In the genomic region with DNA sequence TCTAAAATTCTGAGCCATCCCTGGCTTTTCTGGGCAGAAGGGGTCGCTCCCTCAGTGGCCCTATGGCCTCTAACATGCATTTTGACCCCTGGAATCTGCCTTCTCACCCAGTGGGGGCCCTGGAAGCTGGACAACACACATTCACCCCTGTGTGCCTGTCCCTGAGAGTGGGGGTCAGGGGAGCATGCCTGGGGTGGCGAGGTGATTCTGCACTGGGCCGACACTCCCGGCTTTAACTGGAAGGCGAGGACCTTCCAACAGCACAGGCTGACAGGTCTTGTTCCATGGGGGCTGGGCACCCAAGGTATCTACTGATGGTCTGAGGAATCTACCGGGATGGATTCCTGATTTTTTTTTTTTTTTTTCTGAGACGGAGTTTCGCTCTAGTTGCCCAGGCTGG, we compare ENCODE assay signal across 9 cellular contexts. TPM values are rescaled to one million over a fixed set of nuclear protein-coding genes. Genes with fewer than 3 reads are reported as not detected.
DNase-seq lines count a peak whose midpoint lies in the region; ATAC-seq and TF ChIP-seq lines count a peak whose summit lies in the region.
"Had no signal": no experiment of that assay in that cellular context is flagged by ENCODE, and none has a peak within 500 bp of the region (broad histone marks: within the 10 kb centered on the region; RNA-seq: fewer than 3 reads in every experiment).

No MANE protein-coding gene starts in this region.

- 53 to 63% methylated on average over 5 to 6 of the region's 8 CpGs for WGBS in esophagus squamous epithelium, 2 donors

- DNase-seq in CD14-positive monocyte (ENCODE audit: low spot score) (no peak), activated B cell treated with CpG ODN at 0.5 μM for 24 hours (no peak), esophagus squamous epithelium (lab: John Stamatoyannopoulos, UW) (no peak), NCI-H510A (lab: John Stamatoyannopoulos, UW) (no peak), DMS79 (lab: John Stamatoyannopoulos, UW) (no peak)
- no peak for DNase-seq in effector memory CD4-positive, alpha-beta T cell
- DNase-seq: NCI-H510A treated with DMSO at 0.1 percent for 48 hours had no signal

- peaks cover 0 to 2% (median 0%) of the 10 kb centered on the region in 3 donors for H3K27me3 Mint-ChIP-seq in CD14-positive monocyte (ENCODE audit: low read depth in 3 of 3)
- no peaks in the 10 kb centered on the region for H3K27me3 Mint-ChIP-seq in activated B cell treated with CpG ODN at 0.5 μM for 24 hours

- H3K36me3 Mint-ChIP-seq in CD14-positive monocyte (peaks cover 57 to 82% of the 10 kb centered on the region in 2 donors), activated B cell treated with CpG ODN at 0.5 μM for 24 hours (ENCODE audit: low read depth) (peaks cover 14% of the 10 kb centered on the region)

- intact Hi-C loops in CD14-positive monocyte (cut with micrococcal nuclease) = loop anchor here in 1 of 2 donors (5.0 kb wide), 1 partner anchor 85 kb away; no protein-coding TSS in a partner anchor
- intact Hi-C loops in activated B cell treated with CpG ODN at 0.5 μM for 24 hours (cut with micrococcal nuclease) = no loop called here
- intact Hi-C loops in esophagus squamous epithelium (cut with DNase I) = no loop called here

- H3K4me1 ChIP-seq in esophagus squamous epithelium (peaks cover 51 to 100% (median 87%) of the 10 kb centered on the region in 3 donors), skeletal muscle satellite cell (ENCODE audit: control insufficient read depth, insufficient read depth, low read length) (peaks cover 80% of the 10 kb centered on the region)
- peaks cover 22% of the 10 kb centered on the region for H3K4me1 ChIP-seq in effector memory CD4-positive, alpha-beta T cell (ENCODE audit: control insufficient read depth, insufficient read depth, low read length, poor library complexity, severe bottlenecking)

- peak overlapping the region; percentile 22 for H3K4me2 ChIP-seq in skeletal muscle satellite cell (ENCODE audit: low read length)

- H3K4me1 Mint-ChIP-seq in CD14-positive monocyte = peaks cover 82% of the 10 kb centered on the region
- H3K4me1 Mint-ChIP-seq in activated B cell treated with CpG ODN at 0.5 μM for 24 hours = peaks cover 46% of the 10 kb centered on the region

- peak overlapping the region; percentile 77 to 96 (median 94) for H3K27ac ChIP-seq in esophagus squamous epithelium
- H3K27ac ChIP-seq in effector memory CD4-positive, alpha-beta T cell (ENCODE audit: insufficient read depth, low read length, poor library complexity, severe bottlenecking) = no peak overlapping the region

- CTCF ChIA-PET in activated B cell treated with CpG ODN at 0.5 μM for 24 hours (lab: Charles Lee) = no interaction called here

- no peak for TF ChIP-seq POLR2A in esophagus squamous epithelium (IDR thresholded peaks at IDR 0.05)

- POLR2A ChIA-PET in activated B cell treated with CpG ODN at 0.5 μM for 24 hours (lab: Charles Lee) = interaction anchor here (0.8 to 1.6 kb wide), 2 partner anchors 9 to 11 kb away, joined by 5 read pairs; partner anchors contain the start of gene PPM1F

- TF ChIP-seq CTCF in CD14-positive monocyte (IDR thresholded peaks at IDR 0.05) (no peak), activated B cell treated with CpG ODN at 0.5 μM for 24 hours (IDR thresholded peaks at IDR 0.05) (no peak), esophagus squamous epithelium (IDR thresholded peaks at IDR 0.05) (no peak)

- H3K27ac Mint-ChIP-seq in CD14-positive monocyte (peak overlapping the region; percentile 97 to 100 (median 100)), activated B cell treated with CpG ODN at 0.5 μM for 24 hours (peak overlapping the region; percentile 30)

- H3K4me3 Mint-ChIP-seq in CD14-positive monocyte = peak overlapping the region; percentile 16 to 65
- no peak overlapping the region for H3K4me3 Mint-ChIP-seq in activated B cell treated with CpG ODN at 0.5 μM for 24 hours

- H3K36me3 ChIP-seq in esophagus squamous epithelium = peaks cover 18 to 55% (median 21%) of the 10 kb centered on the region in 3 donors
- H3K36me3 ChIP-seq in skeletal muscle satellite cell (ENCODE audit: insufficient read depth, low read length) = peaks cover 34% of the 10 kb centered on the region
- peaks cover 11% of the 10 kb centered on the region for H3K36me3 ChIP-seq in effector memory CD4-positive, alpha-beta T cell (ENCODE audit: control insufficient read depth, insufficient read depth, low read length)

- H3K27me3 ChIP-seq in esophagus squamous epithelium = no peaks in the 10 kb centered on the region
- no peaks in the 10 kb centered on the region for H3K27me3 ChIP-seq in skeletal muscle satellite cell (ENCODE audit: control insufficient read depth, insufficient read depth, low read length)
- no peaks in the 10 kb centered on the region for H3K27me3 ChIP-seq in effector memory CD4-positive, alpha-beta T cell (replicated peaks; ENCODE audit: control insufficient read depth, insufficient read depth, low read length, poor library complexity, severe bottlenecking)

- ATAC-seq in activated B cell treated with CpG ODN at 0.5 μM for 24 hours (ENCODE audit: low read depth) (no peak), HG03025 (IDR thresholded peaks at IDR 0.05; ENCODE audit: low FRiP score, unreplicated experiment) (no peak)

- H3K4me3 ChIP-seq in esophagus squamous epithelium (no peak overlapping the region), skeletal muscle satellite cell (ENCODE audit: low read length) (no peak overlapping the region)
- no peak overlapping the region for H3K4me3 ChIP-seq in effector memory CD4-positive, alpha-beta T cell (ENCODE audit: insufficient read depth, low read depth, low read length, poor library complexity, severe bottlenecking)

- H3K9me3 ChIP-seq in esophagus squamous epithelium (no peaks in the 10 kb centered on the region), skeletal muscle satellite cell (replicated peaks; ENCODE audit: low read length) (no peaks in the 10 kb centered on the region)
- no peaks in the 10 kb centered on the region for H3K9me3 ChIP-seq in effector memory CD4-positive, alpha-beta T cell (ENCODE audit: control insufficient read depth, low read length)

- H3K9me3 Mint-ChIP-seq in CD14-positive monocyte (peaks cover 0 to 2% (median 0%) of the 10 kb centered on the region in 7 donors), activated B cell treated with CpG ODN at 0.5 μM for 24 hours (no peaks in the 10 kb centered on the region)

- H3K9ac ChIP-seq in skeletal muscle satellite cell (ENCODE audit: low read depth, low read length) = peak overlapping the region; percentile 23

RNA-seq across cellular contexts. Expression of gene PPM1F, which starts 10.7 kb away (rescaled TPM):
- polyA plus RNA-seq in CD14-positive monocyte = 10 to 100 TPM; 28.8 to 37.2 TPM
- 18.2 and 21.1 TPM in 2 replicates for total RNA-seq in activated B cell treated with CpG ODN at 0.5 μM for 24 hours
- 10 to 100 TPM; 22.2 to 39.7 (median 25.9) TPM for total RNA-seq in esophagus squamous epithelium
- total RNA-seq in skeletal muscle satellite cell (2012; rRNA removed) = 36.0 and 38.3 TPM in 2 replicates

RNA-seq across cellular contexts. Expression of gene TOP3B, which starts 40.7 kb away (rescaled TPM):
- polyA plus RNA-seq in CD14-positive monocyte = 1 to 10 TPM; 9.0 to 9.5 TPM
- total RNA-seq in activated B cell treated with CpG ODN at 0.5 μM for 24 hours (60.4 and 83.4 TPM in 2 replicates), esophagus squamous epithelium (10 to 100 TPM in 3 of 4 donors, 1 to 10 TPM in 1; 4.6 to 36.6 (median 23.4) TPM)
- total RNA-seq in skeletal muscle satellite cell (2012; rRNA removed) = 19.0 and 23.2 TPM in 2 replicates
